Comparison of ENCODE assay signal across 24 cellular contexts in genomic region chr13:25581351-25581750, GRCh38.
"Had no signal": no experiment of that assay in that cellular context is flagged by ENCODE, and none has a peak within 500 bp of the region (broad histone marks: within the 10 kb centered on the region; RNA-seq: fewer than 3 reads in every experiment).

No MANE protein-coding gene starts in this region.

- FAIRE-seq: K562, RCC 7860 had no signal

- ATAC-seq: activated CD4-positive, alpha-beta T cell treated with anti-CD3 and anti-CD28 coated beads for 36 hours; K562 had no signal

- DNase-seq: activated CD4-positive, alpha-beta memory T cell treated with anti-CD3 and anti-CD28 coated beads, Interleukin-2, amount 10 ng/mL, durations not matched to agents 7 days and 5 days; activated CD4-positive, alpha-beta T cell treated with anti-CD3 and anti-CD28 coated beads for 36 hours; activated CD4-positive, alpha-beta T cell treated with anti-CD3 and anti-CD28 coated beads, Interleukin-2, amount 50 U/mL, for 1 hour; activated naive CD4-positive, alpha-beta T cell treated with anti-CD3 and anti-CD28 coated beads, Interleukin-2, amount 50 U/mL, for 16 hours; activated naive CD8-positive, alpha-beta T cell treated with anti-CD3 and anti-CD28 coated beads, Interleukin-2, amount 10 ng/mL, durations not matched to agents 7 days and 5 days; activated T-cell treated with anti-CD3 and anti-CD28 coated beads for 4 hours; activated T-cell treated with anti-CD3 and anti-CD28 coated beads, Interleukin-2, amount 50 U/mL, for 48 hours; adrenal gland; anterior cingulate cortex; cortex of kidney; Karpas-422; MM.1S; NCI-H1105; NCI-H1436; NCI-H187 treated with DMSO at 0.1 percent for 48 hours; NCI-H2081 treated with DMSO at 0.1 percent for 48 hours; NCI-H345; NCI-H510A; NCI-H774; NK-92 treated with Interleukin-12 subunit alpha and Interleukin-12 subunit beta, amount 100 ng/mL, for 24 hours; SIG-M5; T-helper 1 cell had no signal
